In genomic region chr16:65339062-65339461, GRCh38 we compare ENCODE assay signal across 19 cellular contexts.
"Had no signal": no experiment of that assay in that cellular context is flagged by ENCODE, and none has a peak within 500 bp of the region (broad histone marks: within the 10 kb centered on the region; RNA-seq: fewer than 3 reads in every experiment).

No MANE protein-coding gene starts in this region.

- H3K9me3 ChIP-seq: SJSA1 had no signal

- H3K36me3 ChIP-seq: SJSA1 had no signal

- H3K27me3 ChIP-seq: SJSA1 had no signal

- DNase-seq: KBM-7, MM.1S, NCI-H1092 treated with DMSO at 0.1 percent for 48 hours, NCI-H1436, NCI-H187, NCI-H2029, NCI-H2081 treated with DMSO at 0.1 percent for 48 hours, NCI-H2171, NCI-H226, NCI-H446, NCI-H510A, NCI-H524 treated with DMSO at 0.1 percent for 48 hours, NCI-H69, NCI-H774, Right ventricle myocardium superior, RPMI8226, SIG-M5 had no signal

- H3K4me3 ChIP-seq: SJSA1 had no signal

- H3K27ac ChIP-seq: HL-60, SJSA1 had no signal
